10 cellular contexts compared by ENCODE assay signal in the genomic region with DNA sequence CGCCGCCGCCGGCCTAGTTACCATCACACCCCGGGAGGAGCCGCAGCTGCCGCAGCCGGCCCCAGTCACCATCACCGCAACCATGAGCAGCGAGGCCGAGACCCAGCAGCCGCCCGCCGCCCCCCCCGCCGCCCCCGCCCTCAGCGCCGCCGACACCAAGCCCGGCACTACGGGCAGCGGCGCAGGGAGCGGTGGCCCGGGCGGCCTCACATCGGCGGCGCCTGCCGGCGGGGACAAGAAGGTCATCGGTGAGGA. TPM values are rescaled to one million over a fixed set of nuclear protein-coding genes. Genes with fewer than 3 reads are reported as not detected.
DNase-seq lines count a peak whose midpoint lies in the region; ATAC-seq, FAIRE-seq and TF ChIP-seq lines count a peak whose summit lies in the region.
"Not testable (repeated sequence)": the region's sequence is repeated elsewhere in the genome, so short reads cannot be mapped to it uniquely, and the experiment has no call there.
"Had no signal": no experiment of that assay in that cellular context is flagged by ENCODE, and none has a peak within 500 bp of the region (broad histone marks: within the 10 kb centered on the region; RNA-seq: fewer than 3 reads in every experiment).

No MANE protein-coding gene starts in this region.

- H3K4me3 Mint-ChIP-seq in activated naive CD4-positive, alpha-beta T cell treated with anti-CD3 and anti-CD28 coated beads, Interleukin-2, amount 10 ng/mL, durations not matched to agents 7 days and 5 days, result peak overlapping the region; percentile 96

- in situ Hi-C loops in HepG2 (cut with HindIII; ENCODE audit: extremely low pct_ligation_motif_present, low pct_unique_long_range_greater_than_20kb), result not testable (repeated sequence)

- peaks cover 58% of the 10 kb centered on the region for H3K4me1 Mint-ChIP-seq in activated naive CD4-positive, alpha-beta T cell treated with anti-CD3 and anti-CD28 coated beads, Interleukin-2, amount 10 ng/mL, durations not matched to agents 7 days and 5 days

- not testable (repeated sequence) for DNase-seq in A673 (ENCODE audit: low spot score); activated naive CD4-positive, alpha-beta T cell treated with anti-CD3 and anti-CD28 coated beads, Interleukin-2, amount 10 ng/mL, durations not matched to agents 7 days and 5 days; epithelial cell of prostate (ENCODE audit: low read depth, low spot score); HepG2 (ENCODE audit: low spot score)

- not testable (repeated sequence) for H3K4me2 ChIP-seq in OCI-LY3 (ENCODE audit: low read length); HepG2 (ENCODE audit: low read depth, low read length)

- intact Hi-C loops in A673 (cut with micrococcal nuclease; ENCODE audit: unreplicated experiment), result not testable (repeated sequence)
- intact Hi-C loops in HepG2 (cut with micrococcal nuclease; ENCODE audit: unreplicated experiment), result loop anchor here (2.0 kb wide), 1 partner anchor 24 kb away; a partner anchor contains a TSS

- H3K27ac Mint-ChIP-seq in activated naive CD4-positive, alpha-beta T cell treated with anti-CD3 and anti-CD28 coated beads, Interleukin-2, amount 10 ng/mL, durations not matched to agents 7 days and 5 days, result peak overlapping the region; percentile 98

- H4K20me1 ChIP-seq in OCI-LY3 (ENCODE audit: insufficient read depth, low read length) (peaks cover 44% of the 10 kb centered on the region), HepG2 (ENCODE audit: insufficient read depth, low read length) (peaks cover 42% of the 10 kb centered on the region)

- TF ChIP-seq RAD21 in HepG2 (CRISPR knock-in tag; IDR thresholded peaks at IDR 0.05), result 0 out of 2 replicates have a peak, but pooled peaks have one; percentile 7

- H3K79me2 ChIP-seq in OCI-LY3 (ENCODE audit: low read length), result peaks cover 73% of the 10 kb centered on the region
- H3K79me2 ChIP-seq in HepG2 (ENCODE audit: insufficient read depth, low read length), result peaks cover 66% of the 10 kb centered on the region

- H2AFZ ChIP-seq in OCI-LY3 (ENCODE audit: low read depth, low read length); HepG2 (ENCODE audit: low read length): not testable (repeated sequence)

- ATAC-seq in GM19351 (IDR thresholded peaks at IDR 0.05; ENCODE audit: unreplicated experiment) (peak; percentile 22), HG02870 (IDR thresholded peaks at IDR 0.05; ENCODE audit: unreplicated experiment) (peak; percentile 8), HepG2 (peak; percentile 19)

- not testable (repeated sequence) for H3K27me3 ChIP-seq in A673 (replicated peaks; ENCODE audit: insufficient read depth, low read depth, low read length, poor library complexity); OCI-LY3 (ENCODE audit: low read depth, low read length); HepG2 (ENCODE audit: control insufficient read depth in 1 of 2, insufficient read depth in 2 of 2, low read length in 2 of 2); rectal smooth muscle tissue (ENCODE audit: control insufficient read depth, insufficient read depth, low read length)

- not testable (repeated sequence) for H3K27me3 Mint-ChIP-seq in activated naive CD4-positive, alpha-beta T cell treated with anti-CD3 and anti-CD28 coated beads, Interleukin-2, amount 10 ng/mL, durations not matched to agents 7 days and 5 days

- H3K4me1 ChIP-seq in A673 (ENCODE audit: insufficient read depth, low read length, poor library complexity, severe bottlenecking), result peaks cover 23% of the 10 kb centered on the region
- peaks cover 39% of the 10 kb centered on the region for H3K4me1 ChIP-seq in OCI-LY3 (ENCODE audit: low read length)
- peaks cover 51% of the 10 kb centered on the region for H3K4me1 ChIP-seq in HepG2 (ENCODE audit: insufficient read depth, low read length)
- H3K4me1 ChIP-seq in rectal smooth muscle tissue (ENCODE audit: control insufficient read depth, insufficient read depth, low read length), result peaks cover 16% of the 10 kb centered on the region

- TF ChIP-seq EP300 in HepG2 (IDR thresholded peaks at IDR 0.05; ENCODE audit: low read depth in 2 of 2, low read length in 2 of 2); HepG2 (CRISPR knock-in tag; IDR thresholded peaks at IDR 0.05; ENCODE audit: borderline replicate concordance): not testable (repeated sequence)

- not testable (repeated sequence) for H3K9me3 Mint-ChIP-seq in activated naive CD4-positive, alpha-beta T cell treated with anti-CD3 and anti-CD28 coated beads, Interleukin-2, amount 10 ng/mL, durations not matched to agents 7 days and 5 days

- H3K9me3 ChIP-seq in A673 (ENCODE audit: low read depth, low read length, poor library complexity, severe bottlenecking); OCI-LY3 (ENCODE audit: insufficient read depth, low read length); HepG2 (ENCODE audit: low read length): not testable (repeated sequence)

- H3K4me3 ChIP-seq in A673 (ENCODE audit: low read depth, low read length, poor library complexity, severe bottlenecking), result peak overlapping the region; percentile 79
- H3K4me3 ChIP-seq in OCI-LY3 (ENCODE audit: low read length), result peak overlapping the region; percentile 94
- H3K4me3 ChIP-seq in HepG2 (replicated peaks in 1 of 3; ENCODE audit: insufficient read depth in 1 of 3, low read depth in 2 of 3, low read length in 3 of 3), result peak overlapping the region; percentile 66 to 86 (median 84); a peak in 5 of 6 replicates
- H3K4me3 ChIP-seq in rectal smooth muscle tissue (ENCODE audit: low read length), result peak overlapping the region; percentile 67

- POLR2A ChIA-PET in A673 (lab: Charles Lee; ENCODE audit: low non-redundant PET) (interaction anchor here (0.6 to 1.1 kb wide), 3 partner anchors 24 to 1181 kb away, joined by 3 read pairs; a partner anchor contains a TSS), HepG2 (lab: Yijun Ruan, JAX) (interaction anchor here (0.6 to 5.3 kb wide), 27 partner anchors 9 to 348 kb away, joined by 3 to 51 read pairs (median 4); a partner anchor contains a TSS)

- TF ChIP-seq CTCF in A673 (conservative IDR thresholded peaks at IDR 0.05; ENCODE audit: low read depth, low read length); OCI-LY3 (IDR thresholded peaks at IDR 0.05; ENCODE audit: low read depth, low read length); HepG2 (CRISPR knock-in tag; IDR thresholded peaks at IDR 0.05): not testable (repeated sequence)

- CTCF ChIA-PET in A673 (lab: Charles Lee); HepG2 (lab: Yijun Ruan, JAX; ENCODE audit: low intra/inter-chr PET ratio, low total read pairs): not testable (repeated sequence)
- CTCF ChIA-PET in activated naive CD4-positive, alpha-beta T cell treated with anti-CD3 and anti-CD28 coated beads, Interleukin-2, amount 10 ng/mL, durations not matched to agents 7 days and 5 days (lab: Charles Lee), result interaction anchor here (1.0 to 1.6 kb wide), 3 partner anchors 12 to 104 kb away, joined by 3 to 4 read pairs (median 4); a partner anchor contains a TSS

- BruUV-seq in A673 (replicated peaks; lab: Mats Ljungman, UMichigan); HepG2 (replicated peaks; lab: Mats Ljungman, UMichigan): not testable (repeated sequence)

- H3K9ac ChIP-seq in OCI-LY3 (ENCODE audit: low read length) (peak overlapping the region; percentile 76), HepG2 (ENCODE audit: insufficient read depth, low read depth, low read length) (peak overlapping the region; percentile 97)
- not testable (repeated sequence) for H3K9ac ChIP-seq in rectal smooth muscle tissue (ENCODE audit: low read length)

- 4% methylated on average over 5 of the region's 33 CpGs for WGBS in HepG2 (ENCODE audit: low lambda C conversion rate)

- not testable (repeated sequence) for FAIRE-seq in HepG2 (lab: Jason Lieb, UNC)

- peak overlapping the region; percentile 93 for H3K27ac ChIP-seq in A673 (ENCODE audit: low read depth, low read length, poor library complexity, severe bottlenecking)
- peak overlapping the region; percentile 54 for H3K27ac ChIP-seq in OCI-LY3 (ENCODE audit: low read length)
- peak overlapping the region; percentile 76 for H3K27ac ChIP-seq in epithelial cell of prostate
- H3K27ac ChIP-seq in HepG2 (ENCODE audit: extremely low read length, insufficient read depth, low read length), result peak overlapping the region; percentile 95
- H3K27ac ChIP-seq in rectal smooth muscle tissue (ENCODE audit: low read depth, low read length), result peak overlapping the region; percentile 77

- peaks cover 33% of the 10 kb centered on the region for H3K36me3 Mint-ChIP-seq in activated naive CD4-positive, alpha-beta T cell treated with anti-CD3 and anti-CD28 coated beads, Interleukin-2, amount 10 ng/mL, durations not matched to agents 7 days and 5 days

- TF ChIP-seq POLR2A in HepG2 (IDR thresholded peaks at IDR 0.05; ENCODE audit: insufficient read depth in 1 of 2, low read depth in 2 of 2, low read length in 2 of 2), result not testable (repeated sequence)

- H3K36me3 ChIP-seq in A673 (ENCODE audit: insufficient read depth, low read length, poor library complexity, severe bottlenecking) (peaks cover 41% of the 10 kb centered on the region), OCI-LY3 (replicated peaks; ENCODE audit: low read depth, low read length) (peaks cover 32% of the 10 kb centered on the region)
- not testable (repeated sequence) for H3K36me3 ChIP-seq in HepG2 (replicated peaks in 1 of 2; ENCODE audit: control insufficient read depth in 1 of 2, insufficient read depth in 2 of 2, low read length in 2 of 2); rectal smooth muscle tissue (ENCODE audit: control insufficient read depth, insufficient read depth, low read length)

RNA-seq across cellular contexts. Expression of a gene that starts 0.2 kb away (rescaled TPM):
- total RNA-seq in A673 (2021) (1,480 and 1,576 TPM in 2 replicates), HepG2 (2016; rRNA removed; fragmentation: Illumina TruSeq; extraction: Trizol) (500 and 628 TPM in 2 replicates)
- total RNA-seq in HepG2 (2016; cell fraction: cytosol; rRNA removed; fragmentation: Illumina TruSeq; extraction: Trizol; ENCODE audit: low read depth), result 2,635 and 2,855 TPM in 2 replicates
- total RNA-seq in HepG2 (2016; cell fraction: insoluble cytoplasmic fraction; rRNA removed; fragmentation: Illumina TruSeq; extraction: Trizol), result 446 and 624 TPM in 2 replicates
- 2,272 and 2,458 TPM in 2 replicates for total RNA-seq in HepG2 (2016; cell fraction: membrane; rRNA removed; fragmentation: Illumina TruSeq; extraction: Trizol)
- total RNA-seq in HepG2 (2016; cell fraction: nucleus; rRNA removed; fragmentation: Illumina TruSeq; extraction: Trizol), result 173 and 199 TPM in 2 replicates
- polyA plus RNA-seq in HepG2 (2011; rRNA removed), result 228 and 339 TPM in 2 replicates
- 382 and 398 TPM in 2 replicates for polyA plus RNA-seq in HepG2 (2011; cell fraction: cytosol; rRNA removed)
- polyA plus RNA-seq in HepG2 (2011; cell fraction: nucleus; rRNA removed), result 111 and 112 TPM in 2 replicates
- 423 and 572 TPM in 2 replicates for polyA plus RNA-seq in HepG2 (2012)
- polyA plus RNA-seq in HepG2 (2016; cell fraction: cytosol; fragmentation: Illumina TruSeq; extraction: Trizol; ENCODE audit: low read depth), result 6,320 and 6,728 TPM in 2 replicates
- polyA plus RNA-seq in HepG2 (2016; cell fraction: insoluble cytoplasmic fraction; fragmentation: Illumina TruSeq; extraction: Trizol; ENCODE audit: low read depth), result 864 and 1,004 TPM in 2 replicates
- 4,286 and 4,875 TPM in 2 replicates for polyA plus RNA-seq in HepG2 (2016; cell fraction: membrane; fragmentation: Illumina TruSeq; extraction: Trizol; ENCODE audit: low read depth)
- 505 and 511 TPM in 2 replicates for polyA plus RNA-seq in HepG2 (2016; cell fraction: nucleus; fragmentation: Illumina TruSeq; extraction: Trizol; ENCODE audit: insufficient read depth, low read depth)
- 85.6 and 223 TPM in 2 replicates for polyA minus RNA-seq in HepG2 (2011; rRNA and poly(A)+ RNA removed; ENCODE audit: low replicate concordance)
- 140 and 193 TPM in 2 replicates for polyA minus RNA-seq in HepG2 (2011; cell fraction: cytosol; rRNA and poly(A)+ RNA removed)
- polyA minus RNA-seq in HepG2 (2011; cell fraction: nucleus; rRNA and poly(A)+ RNA removed), result 69.1 and 71.2 TPM in 2 replicates

RNA-seq across cellular contexts. Expression of a gene that starts 24.2 kb away (rescaled TPM):
- 75.9 and 79.0 TPM in 2 replicates for total RNA-seq in A673 (2021)
- 72.6 and 93.3 TPM in 2 replicates for total RNA-seq in HepG2 (2016; rRNA removed; fragmentation: Illumina TruSeq; extraction: Trizol)
- total RNA-seq in HepG2 (2016; cell fraction: cytosol; rRNA removed; fragmentation: Illumina TruSeq; extraction: Trizol; ENCODE audit: low read depth), result 20.2 and 21.3 TPM in 2 replicates
- 76.3 and 109 TPM in 2 replicates for total RNA-seq in HepG2 (2016; cell fraction: insoluble cytoplasmic fraction; rRNA removed; fragmentation: Illumina TruSeq; extraction: Trizol)
- total RNA-seq in HepG2 (2016; cell fraction: membrane; rRNA removed; fragmentation: Illumina TruSeq; extraction: Trizol), result 24.6 and 26.1 TPM in 2 replicates
- 37.4 and 40.5 TPM in 2 replicates for total RNA-seq in HepG2 (2016; cell fraction: nucleus; rRNA removed; fragmentation: Illumina TruSeq; extraction: Trizol)
- polyA plus RNA-seq in HepG2 (2011; rRNA removed), result 18.7 and 29.9 TPM in 2 replicates
- polyA plus RNA-seq in HepG2 (2011; cell fraction: cytosol; rRNA removed), result 22.9 and 28.2 TPM in 2 replicates
- 14.9 TPM in 2 replicates for polyA plus RNA-seq in HepG2 (2011; cell fraction: nucleus; rRNA removed)
- 11.7 and 27.7 TPM in 2 replicates for polyA plus RNA-seq in HepG2 (2012)
- 19.5 and 21.5 TPM in 2 replicates for polyA plus RNA-seq in HepG2 (2016; cell fraction: cytosol; fragmentation: Illumina TruSeq; extraction: Trizol; ENCODE audit: low read depth)
- 116 and 122 TPM in 2 replicates for polyA plus RNA-seq in HepG2 (2016; cell fraction: insoluble cytoplasmic fraction; fragmentation: Illumina TruSeq; extraction: Trizol; ENCODE audit: low read depth)
- polyA plus RNA-seq in HepG2 (2016; cell fraction: membrane; fragmentation: Illumina TruSeq; extraction: Trizol; ENCODE audit: low read depth), result 20.9 and 23.8 TPM in 2 replicates
- 53.7 and 57.5 TPM in 2 replicates for polyA plus RNA-seq in HepG2 (2016; cell fraction: nucleus; fragmentation: Illumina TruSeq; extraction: Trizol; ENCODE audit: insufficient read depth, low read depth)
- 10.2 and 39.1 TPM in 2 replicates for polyA minus RNA-seq in HepG2 (2011; rRNA and poly(A)+ RNA removed; ENCODE audit: low replicate concordance)
- polyA minus RNA-seq in HepG2 (2011; cell fraction: cytosol; rRNA and poly(A)+ RNA removed), result 5.0 and 11.2 TPM in 2 replicates
- 20.1 and 20.9 TPM in 2 replicates for polyA minus RNA-seq in HepG2 (2011; cell fraction: nucleus; rRNA and poly(A)+ RNA removed)

RNA-seq across cellular contexts. Expression of a gene that starts 57.6 kb away (rescaled TPM):
- total RNA-seq in A673 (2021) (not detected in 2 replicates), HepG2 (2016; rRNA removed; fragmentation: Illumina TruSeq; extraction: Trizol) (4.3 and 7.6 TPM in 2 replicates)
- 1.0 and 1.9 TPM in 2 replicates for total RNA-seq in HepG2 (2016; cell fraction: cytosol; rRNA removed; fragmentation: Illumina TruSeq; extraction: Trizol; ENCODE audit: low read depth)
- 3.7 and 6.4 TPM in 2 replicates for total RNA-seq in HepG2 (2016; cell fraction: insoluble cytoplasmic fraction; rRNA removed; fragmentation: Illumina TruSeq; extraction: Trizol)
- 4.7 and 5.3 TPM in 2 replicates for total RNA-seq in HepG2 (2016; cell fraction: membrane; rRNA removed; fragmentation: Illumina TruSeq; extraction: Trizol)
- 5.6 and 6.8 TPM in 2 replicates for total RNA-seq in HepG2 (2016; cell fraction: nucleus; rRNA removed; fragmentation: Illumina TruSeq; extraction: Trizol)
- 5.0 and 5.3 TPM in 2 replicates for polyA plus RNA-seq in HepG2 (2011; rRNA removed)
- 3.6 and 5.9 TPM in 2 replicates for polyA plus RNA-seq in HepG2 (2011; cell fraction: cytosol; rRNA removed)
- polyA plus RNA-seq in HepG2 (2011; cell fraction: nucleus; rRNA removed), result 4.7 and 5.6 TPM in 2 replicates
- polyA plus RNA-seq in HepG2 (2012), result 2.5 and 3.7 TPM in 2 replicates
- 2.8 and 3.0 TPM in 2 replicates for polyA plus RNA-seq in HepG2 (2016; cell fraction: cytosol; fragmentation: Illumina TruSeq; extraction: Trizol; ENCODE audit: low read depth)
- polyA plus RNA-seq in HepG2 (2016; cell fraction: insoluble cytoplasmic fraction; fragmentation: Illumina TruSeq; extraction: Trizol; ENCODE audit: low read depth), result 3.9 and 4.5 TPM in 2 replicates
- 5.5 TPM in 2 replicates for polyA plus RNA-seq in HepG2 (2016; cell fraction: membrane; fragmentation: Illumina TruSeq; extraction: Trizol; ENCODE audit: low read depth)
- 8.6 and 9.4 TPM in 2 replicates for polyA plus RNA-seq in HepG2 (2016; cell fraction: nucleus; fragmentation: Illumina TruSeq; extraction: Trizol; ENCODE audit: insufficient read depth, low read depth)
- 10.8 TPM in 1 of 2 replicates, not detected in the other for polyA minus RNA-seq in HepG2 (2011; rRNA and poly(A)+ RNA removed; ENCODE audit: low replicate concordance)
- 2.8 and 2.9 TPM in 2 replicates for polyA minus RNA-seq in HepG2 (2011; cell fraction: cytosol; rRNA and poly(A)+ RNA removed)
- 1.2 and 2.1 TPM in 2 replicates for polyA minus RNA-seq in HepG2 (2011; cell fraction: nucleus; rRNA and poly(A)+ RNA removed)
- total RNA-seq: dermis microvascular lymphatic vessel endothelial cell, mesenteric fat pad had no signal
